7 cellular contexts compared by ENCODE assay signal in the genomic region with DNA sequence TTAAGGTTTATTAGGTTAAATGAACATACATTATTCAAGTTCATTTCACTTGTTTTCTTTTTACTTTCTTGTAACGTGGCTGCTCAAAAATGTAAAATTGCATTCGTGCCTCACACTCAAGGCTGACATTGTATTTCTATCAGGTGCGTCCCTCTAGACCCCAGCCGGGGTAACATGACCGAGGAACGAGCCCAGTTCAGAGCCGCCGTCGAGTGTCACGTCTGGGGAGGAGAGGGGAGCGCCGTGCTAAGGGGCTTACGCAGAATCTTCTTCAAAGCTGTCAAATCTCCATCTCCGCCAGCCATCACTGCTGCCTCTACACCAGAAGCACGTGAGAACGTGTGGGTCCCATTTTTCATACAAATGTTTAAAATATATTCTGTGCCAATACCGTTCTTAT.
"Had no signal": no experiment of that assay in that cellular context is flagged by ENCODE, and none has a peak within 500 bp of the region (broad histone marks: within the 10 kb centered on the region; RNA-seq: fewer than 3 reads in every experiment).

No MANE protein-coding gene starts in this region.

- H3K36me3 ChIP-seq: HAP-1 had no signal

- H3K4me1 Mint-ChIP-seq: GM23338 had no signal

- H3K27ac ChIP-seq: GM23248 had no signal

- H2AFZ ChIP-seq: GM23248, GM23338 had no signal

- H3K9ac ChIP-seq: GM23248 had no signal

- H3K9me3 ChIP-seq: HAP-1 had no signal

- H3K4me1 ChIP-seq: HAP-1 had no signal

- H3K4me3 Mint-ChIP-seq: GM23338, HFFc6 had no signal

- H3K27ac Mint-ChIP-seq: GM23338, HFFc6 had no signal

- DNase-seq: GM23248, GOT3, H7, HCEC 1CT, HFFc6 had no signal

- H3K4me3 ChIP-seq: GM23248, GM23338, HAP-1 had no signal

- H3K4me2 ChIP-seq: GM23338 had no signal
